Comparison of ENCODE assay signal across 8 cellular contexts in the genomic region with DNA sequence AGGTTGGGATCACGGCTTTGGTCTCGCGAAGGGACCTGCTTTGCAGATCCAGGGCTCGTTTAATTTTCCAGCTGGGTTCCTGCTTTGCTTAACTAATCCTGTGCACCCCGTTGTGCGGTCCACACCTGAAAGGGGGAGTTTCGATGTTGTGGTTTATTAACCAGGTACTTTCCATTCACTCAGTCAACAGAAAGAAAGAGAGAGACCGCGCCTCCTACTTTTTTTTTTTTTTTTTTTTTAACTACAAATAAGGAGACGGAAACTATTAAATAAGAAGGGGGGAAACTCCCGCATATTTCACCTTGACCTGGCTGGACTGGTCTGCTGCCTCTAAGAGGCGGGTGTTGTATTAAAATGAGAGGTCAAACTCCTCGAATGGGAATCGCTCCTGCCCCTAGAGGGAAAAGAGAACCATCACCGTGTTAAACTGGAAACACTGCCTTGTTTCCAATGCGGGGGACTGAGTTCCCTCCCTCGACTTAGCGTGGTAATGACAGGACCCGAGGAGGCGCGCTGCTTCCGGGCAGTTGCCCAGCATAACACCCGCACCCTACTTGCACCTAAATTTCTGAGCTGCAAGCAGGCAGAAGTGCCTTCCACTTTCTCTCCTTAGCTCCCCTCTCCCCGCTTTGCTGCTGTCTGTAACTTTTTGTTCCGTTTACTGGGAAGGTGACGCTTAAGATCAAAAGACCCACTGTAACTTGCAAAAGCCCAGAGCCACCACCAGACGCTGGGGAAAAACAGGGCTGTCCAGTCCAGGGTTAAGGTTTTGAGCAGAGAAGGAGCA. TPM values are rescaled to one million over a fixed set of nuclear protein-coding genes. Genes with fewer than 3 reads are reported as not detected.
A peak's percentile ranks its signal among the peaks of the same experiment; 100 is the strongest.
DNase-seq lines count a peak whose midpoint lies in the region; ATAC-seq lines count a peak whose summit lies in the region.

No MANE protein-coding gene starts in this region.

- peak overlapping the region in 1 of 2 donors; percentile 28 for H3K27ac Mint-ChIP-seq in stimulated activated naive CD8-positive, alpha-beta T cell treated with anti-CD3 and anti-CD28 coated beads, Interleukin-15, amount 100 ng/mL, for 72 hours

- H3K4me1 Mint-ChIP-seq in stimulated activated naive CD8-positive, alpha-beta T cell treated with anti-CD3 and anti-CD28 coated beads, Interleukin-15, amount 100 ng/mL, for 72 hours, result peaks cover 29% of the 10 kb centered on the region

- peak overlapping the region; percentile 85 for H3K27ac ChIP-seq in SJSA1

- peak; percentile 35 for DNase-seq in activated CD4-positive, CD25-positive, alpha-beta regulatory T cell treated with anti-CD3 and anti-CD28 coated beads, Interleukin-2, amount 50 U/mL, for 72 hours
- DNase-seq in activated CD4-positive, CD25-positive, alpha-beta regulatory T cell (lab: John Stamatoyannopoulos, UW), result no peak
- DNase-seq in HuH-7.5 (ENCODE audit: low spot score), result peak; percentile 67
- DNase-seq in SJSA1 (ENCODE audit: low read depth in 1 of 2, low spot score in 2 of 2), result peak; percentile 68 to 75
- peak; percentile 47 to 75 for DNase-seq in dermis microvascular lymphatic vessel endothelial cell (ENCODE audit: low read depth in 2 of 2)
- no peak for DNase-seq in left lobe of liver (ENCODE audit: low spot score)
- DNase-seq in stimulated activated naive CD8-positive, alpha-beta T cell treated with anti-CD3 and anti-CD28 coated beads, Interleukin-15, amount 100 ng/mL, for 72 hours, result peak; percentile 27 to 33

- H3K4me3 ChIP-seq in SJSA1, result peak overlapping the region; percentile 52

- H3K9me3 Mint-ChIP-seq in stimulated activated naive CD8-positive, alpha-beta T cell treated with anti-CD3 and anti-CD28 coated beads, Interleukin-15, amount 100 ng/mL, for 72 hours, result no peaks in the 10 kb centered on the region

- H3K4me1 ChIP-seq in SJSA1 (replicated peaks), result peaks cover 12% of the 10 kb centered on the region

- H3K9me3 ChIP-seq in SJSA1 (replicated peaks), result no peaks in the 10 kb centered on the region

- ATAC-seq in GM21786 (IDR thresholded peaks at IDR 0.05; ENCODE audit: unreplicated experiment) (peak; percentile 41), left lobe of liver (peak; percentile 72)
- peak; percentile 40 for ATAC-seq in stimulated activated naive CD8-positive, alpha-beta T cell treated with anti-CD3 and anti-CD28 coated beads, Interleukin-15, amount 100 ng/mL, for 72 hours

- peaks cover 40% of the 10 kb centered on the region for H3K27me3 Mint-ChIP-seq in stimulated activated naive CD8-positive, alpha-beta T cell treated with anti-CD3 and anti-CD28 coated beads, Interleukin-15, amount 100 ng/mL, for 72 hours

- H3K4me3 Mint-ChIP-seq in stimulated activated naive CD8-positive, alpha-beta T cell treated with anti-CD3 and anti-CD28 coated beads, Interleukin-15, amount 100 ng/mL, for 72 hours, result peak overlapping the region; percentile 90 to 91

- H3K36me3 ChIP-seq in SJSA1, result no peaks in the 10 kb centered on the region

- no peaks in the 10 kb centered on the region for H3K27me3 ChIP-seq in SJSA1 (replicated peaks)

RNA-seq across cellular contexts. Expression of gene ITGB8, which starts 1.1 kb away (rescaled TPM):
- total RNA-seq in SJSA1 (2014; rRNA removed; shearing (Covaris generic)), result 1.3 and 3.6 TPM in 2 replicates
- total RNA-seq in dermis microvascular lymphatic vessel endothelial cell (2.2 and 5.1 TPM in 2 replicates), left lobe of liver (1.3 TPM)

Comparison
In these comparisons a context has a peak if more than half of its experiments do, and no peak if none do; other contexts are left out.
1. DNase-seq: peak in activated CD4-positive, CD25-positive, alpha-beta regulatory T cell treated with anti-CD3 and anti-CD28 coated beads, Interleukin-2, amount 50 U/mL, for 72 hours (single experiment), HuH-7.5 (single experiment), SJSA1 (2 of 2), dermis microvascular lymphatic vessel endothelial cell (2 of 2) and stimulated activated naive CD8-positive, alpha-beta T cell treated with anti-CD3 and anti-CD28 coated beads, Interleukin-15, amount 100 ng/mL, for 72 hours (2 of 2); none in activated CD4-positive, CD25-positive, alpha-beta regulatory T cell (0 of 4) and left lobe of liver (single experiment).
2. Peak in every context shown above with its lines, with median percentiles within 50 percentile points of each other: ATAC-seq.